19 cellular contexts compared by ENCODE assay signal in the genomic region with DNA sequence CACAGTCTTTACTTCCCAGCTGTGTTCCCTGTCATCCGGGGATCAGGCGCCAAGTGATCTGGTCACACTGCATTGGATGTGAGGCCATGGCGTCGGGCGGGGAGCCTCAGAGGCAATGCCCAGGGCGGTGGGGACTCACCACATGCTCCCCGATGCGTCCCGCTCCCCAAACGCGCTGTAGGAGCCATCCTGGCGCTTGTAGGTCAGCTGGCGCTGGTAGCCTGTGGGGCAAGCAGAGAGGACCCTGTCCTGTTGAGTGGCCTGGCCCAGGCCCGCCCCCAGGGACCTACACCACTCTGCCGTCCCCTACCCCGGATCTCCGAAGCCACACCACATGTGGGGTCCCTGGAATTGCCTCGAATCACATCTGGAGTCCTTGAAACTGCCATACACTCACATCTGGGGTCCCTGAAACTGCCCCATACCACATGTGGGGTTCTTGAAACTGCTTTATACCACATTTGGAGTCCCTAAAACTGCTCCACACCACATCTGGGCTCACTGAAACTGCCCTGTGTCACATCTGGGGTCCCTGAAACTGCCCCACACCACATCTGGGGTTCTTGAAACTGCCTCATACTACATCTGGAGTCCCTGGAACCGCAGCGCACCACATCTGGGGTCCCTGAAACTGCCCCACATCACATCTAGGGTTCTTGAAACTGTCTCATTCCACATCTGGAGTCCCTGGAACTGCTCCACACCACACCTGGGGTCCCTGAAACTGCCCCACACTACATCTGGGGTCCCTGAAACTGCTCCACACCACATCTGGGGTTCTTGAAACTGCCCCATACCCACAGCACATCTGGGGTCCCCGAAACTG. TPM values are rescaled to one million over a fixed set of nuclear protein-coding genes. Genes with fewer than 3 reads are reported as not detected.
DNase-seq lines count a peak whose midpoint lies in the region; TF ChIP-seq lines count a peak whose summit lies in the region.
"Had no signal": no experiment of that assay in that cellular context is flagged by ENCODE, and none has a peak within 500 bp of the region (broad histone marks: within the 10 kb centered on the region; RNA-seq: fewer than 3 reads in every experiment).

No MANE protein-coding gene starts in this region.

- no peak for DNase-seq in mammary epithelial cell
- no peak for DNase-seq in breast epithelium (ENCODE audit: low spot score in 2 of 2)
- DNase-seq in RPMI8226: peak; percentile 64
- DNase-seq in iPS-NIHi11 (ENCODE audit: low spot score): peak; percentile 17
- no peak for DNase-seq in activated CD4-positive, alpha-beta T cell treated with anti-CD3 and anti-CD28 coated beads, Interleukin-2, amount 50 U/mL, for 1 hour
- DNase-seq in activated CD4-positive, alpha-beta T cell treated with anti-CD3 and anti-CD28 coated beads, Interleukin-2, amount 10 ng/mL, durations not matched to agents 24 days and 14 days: no peak
- DNase-seq in stimulated activated naive CD4-positive, alpha-beta T cell treated with Interleukin-2 at 50 U/mL for 16 hours (lab: John Stamatoyannopoulos, UW): no peak
- no peak for DNase-seq in A673 (ENCODE audit: low spot score)
- DNase-seq: 8988T, COR-L47, DMS53, NCI-H1105, NCI-H1694 treated with DMSO at 0.1 percent for 48 hours, NCI-H748 treated with DMSO at 0.1 percent for 48 hours, Peyer's patch had no signal

- BruUV-seq in mammary epithelial cell (replicated peaks; lab: Mats Ljungman, UMichigan): no TSS peak
- BruUV-seq in A673 (replicated peaks; lab: Mats Ljungman, UMichigan): no TSS peak

- no peak overlapping the region for H3K27ac Mint-ChIP-seq in activated CD4-positive, alpha-beta T cell treated with anti-CD3 and anti-CD28 coated beads, Interleukin-2, amount 10 ng/mL, durations not matched to agents 24 days and 14 days

- no peaks in the 10 kb centered on the region for H4K20me1 ChIP-seq in mammary epithelial cell (ENCODE audit: insufficient read depth, low read length)

- intact Hi-C loops in mammary epithelial cell (cut with micrococcal nuclease): loop anchor here (2.0 kb wide), 1 partner anchor 35 kb away; no protein-coding TSS in a partner anchor
- intact Hi-C loops in breast epithelium (cut with DNase I; ENCODE audit: low total_unique reads): no loop called here
- intact Hi-C loops in activated CD4-positive, alpha-beta T cell treated with anti-CD3 and anti-CD28 coated beads, Interleukin-2, amount 10 ng/mL, durations not matched to agents 24 days and 14 days (cut with micrococcal nuclease): no loop called here
- intact Hi-C loops in A673 (cut with micrococcal nuclease; ENCODE audit: unreplicated experiment): no loop called here

- no peaks in the 10 kb centered on the region for H3K36me3 Mint-ChIP-seq in activated CD4-positive, alpha-beta T cell treated with anti-CD3 and anti-CD28 coated beads, Interleukin-2, amount 10 ng/mL, durations not matched to agents 24 days and 14 days (ENCODE audit: low read depth)

- H3K4me3 Mint-ChIP-seq in activated CD4-positive, alpha-beta T cell treated with anti-CD3 and anti-CD28 coated beads, Interleukin-2, amount 10 ng/mL, durations not matched to agents 24 days and 14 days: no peak overlapping the region

- CTCF ChIA-PET in mammary epithelial cell (lab: Charles Lee; ENCODE audit: low non-redundant PET): no interaction called here
- CTCF ChIA-PET in A673 (lab: Charles Lee): no interaction called here

- H3K4me1 Mint-ChIP-seq in activated CD4-positive, alpha-beta T cell treated with anti-CD3 and anti-CD28 coated beads, Interleukin-2, amount 10 ng/mL, durations not matched to agents 24 days and 14 days: no peaks in the 10 kb centered on the region

- H3K4me1 ChIP-seq in mammary epithelial cell (ENCODE audit: insufficient read depth, low read length): peaks cover 14% of the 10 kb centered on the region
- no peaks in the 10 kb centered on the region for H3K4me1 ChIP-seq in breast epithelium
- H3K4me1 ChIP-seq in A673 (ENCODE audit: insufficient read depth, low read length, poor library complexity, severe bottlenecking): peaks cover 6% of the 10 kb centered on the region
- H3K4me1 ChIP-seq: Peyer's patch had no signal

- peaks cover 15% of the 10 kb centered on the region for H3K9me3 Mint-ChIP-seq in activated CD4-positive, alpha-beta T cell treated with anti-CD3 and anti-CD28 coated beads, Interleukin-2, amount 10 ng/mL, durations not matched to agents 24 days and 14 days

- peak overlapping the region; percentile 96 for H3K4me2 ChIP-seq in mammary epithelial cell (ENCODE audit: insufficient read depth, low read depth, low read length)
- H3K4me2 ChIP-seq: KMS-11 had no signal

- H3K27me3 ChIP-seq in mammary epithelial cell (ENCODE audit: insufficient read depth, low read length) (no peaks in the 10 kb centered on the region), breast epithelium (no peaks in the 10 kb centered on the region), A673 (replicated peaks; ENCODE audit: insufficient read depth, low read depth, low read length, poor library complexity) (no peaks in the 10 kb centered on the region)
- H3K27me3 ChIP-seq: Peyer's patch had no signal

- no peaks in the 10 kb centered on the region for H3K79me2 ChIP-seq in mammary epithelial cell (ENCODE audit: insufficient read depth, low read length)

- H3K4me3 ChIP-seq in mammary epithelial cell (replicated peaks in 1 of 3; ENCODE audit: insufficient read depth in 1 of 3, low read depth in 2 of 3, low read length in 3 of 3) (no peak overlapping the region), breast epithelium (no peak overlapping the region), A673 (ENCODE audit: low read depth, low read length, poor library complexity, severe bottlenecking) (no peak overlapping the region)
- H3K4me3 ChIP-seq: Peyer's patch had no signal

- no peaks in the 10 kb centered on the region for H3K27me3 Mint-ChIP-seq in activated CD4-positive, alpha-beta T cell treated with anti-CD3 and anti-CD28 coated beads, Interleukin-2, amount 10 ng/mL, durations not matched to agents 24 days and 14 days

- in situ Hi-C loops in mammary epithelial cell (cut with MboI; ENCODE audit: low sequenced_read_pairs in 2 of 2): no loop called here

- no peak for TF ChIP-seq POLR2A in breast epithelium (IDR thresholded peaks at IDR 0.05)

- H2AFZ ChIP-seq in mammary epithelial cell (ENCODE audit: low read depth, low read length): no peak overlapping the region

- dilution Hi-C loops in mammary epithelial cell (cut with HindIII; ENCODE audit: low sequenced_read_pairs): no loop called here

- peak overlapping the region; percentile 31 for H3K27ac ChIP-seq in mammary epithelial cell (ENCODE audit: insufficient read depth, low read depth, low read length)
- no peak overlapping the region for H3K27ac ChIP-seq in breast epithelium
- H3K27ac ChIP-seq in A673 (ENCODE audit: low read depth, low read length, poor library complexity, severe bottlenecking): no peak overlapping the region
- H3K27ac ChIP-seq: C4-2B, HL-60, KMS-11, Peyer's patch had no signal

- TF ChIP-seq CTCF in mammary epithelial cell (conservative IDR thresholded peaks at IDR 0.05 in 1 of 2, IDR thresholded peaks at IDR 0.05 in 1 of 2; ENCODE audit: extremely low read depth in 1 of 2, insufficient read depth in 1 of 2, low read depth in 1 of 2, low read length in 2 of 2): no peak
- TF ChIP-seq CTCF in breast epithelium (IDR thresholded peaks at IDR 0.05): no peak
- no peak for TF ChIP-seq CTCF in A673 (conservative IDR thresholded peaks at IDR 0.05; ENCODE audit: low read depth, low read length)

- no peak overlapping the region for H3K9ac ChIP-seq in mammary epithelial cell (ENCODE audit: insufficient read depth, low read length)
- H3K9ac ChIP-seq: KMS-11 had no signal

- 95% methylated on average over 19 of the region's 21 CpGs for WGBS in mammary epithelial cell (ENCODE audit: low coverage, missing lambda C conversion rate)

- H3K9me3 ChIP-seq in mammary epithelial cell (replicated peaks; ENCODE audit: insufficient read depth, low read length) (peaks cover 6% of the 10 kb centered on the region), breast epithelium (peaks cover 4 to 18% of the 10 kb centered on the region in 2 donors), A673 (ENCODE audit: low read depth, low read length, poor library complexity, severe bottlenecking) (peaks cover 6% of the 10 kb centered on the region)
- H3K9me3 ChIP-seq: Peyer's patch had no signal

- H3K36me3 ChIP-seq in mammary epithelial cell (ENCODE audit: insufficient read depth, low read length) (no peaks in the 10 kb centered on the region), breast epithelium (no peaks in the 10 kb centered on the region), A673 (ENCODE audit: insufficient read depth, low read length, poor library complexity, severe bottlenecking) (no peaks in the 10 kb centered on the region)
- H3K36me3 ChIP-seq: Peyer's patch had no signal

- POLR2A ChIA-PET in A673 (lab: Charles Lee; ENCODE audit: low non-redundant PET): no interaction called here

RNA-seq across cellular contexts. Expression of gene F2RL3, which starts 33.2 kb away (rescaled TPM):
- total RNA-seq in mammary epithelial cell: 1 to 10 TPM in 1 of 2 donors, under 1 TPM in 1; 0.19 to 1.0 TPM
- 0.01 TPM for polyA plus RNA-seq in mammary epithelial cell
- not detected for polyA minus RNA-seq in mammary epithelial cell
- 10 to 100 TPM in 1 of 3 donors, 1 to 10 TPM in 1, under 1 TPM in 1; 0.32 to 27.5 (median 4.2) TPM for total RNA-seq in breast epithelium
- not detected in 2 replicates for total RNA-seq in activated CD4-positive, alpha-beta T cell treated with anti-CD3 and anti-CD28 coated beads, Interleukin-2, amount 10 ng/mL, durations not matched to agents 24 days and 14 days
- not detected in 2 replicates for total RNA-seq in A673 (2021)
- total RNA-seq: MCF 10A had no signal

Comparison
In these comparisons a context has a peak if more than half of its experiments do, and no peak if none do; other contexts are left out.
1. DNase-seq: peak in RPMI8226 (single experiment) and iPS-NIHi11 (single experiment); none in mammary epithelial cell (single experiment), breast epithelium (0 of 2), activated CD4-positive, alpha-beta T cell treated with anti-CD3 and anti-CD28 coated beads, Interleukin-2, amount 50 U/mL, for 1 hour (single experiment), activated CD4-positive, alpha-beta T cell treated with anti-CD3 and anti-CD28 coated beads, Interleukin-2, amount 10 ng/mL, durations not matched to agents 24 days and 14 days (single experiment), stimulated activated naive CD4-positive, alpha-beta T cell treated with Interleukin-2 at 50 U/mL for 16 hours (single experiment) and A673 (single experiment).